10 cellular contexts compared by ENCODE assay signal in the genomic region with DNA sequence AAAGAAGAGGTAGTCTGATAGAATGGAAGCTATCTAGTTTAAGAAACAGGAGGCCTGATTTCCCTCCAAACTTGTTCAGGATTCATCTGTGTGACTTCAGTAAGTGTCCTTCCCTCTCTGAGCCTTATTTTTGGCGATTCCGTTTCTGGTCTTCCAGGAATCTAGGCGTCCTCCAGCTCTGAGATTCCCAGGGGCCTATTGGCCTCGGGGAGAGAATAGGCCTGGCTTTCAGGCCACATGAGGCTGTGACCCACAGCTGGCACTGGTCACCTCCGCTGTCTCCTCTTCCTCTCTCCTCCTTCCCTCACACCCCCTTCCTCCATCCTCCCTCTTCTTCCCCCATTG.
DNase-seq lines count a peak whose midpoint lies in the region; ATAC-seq and TF ChIP-seq lines count a peak whose summit lies in the region.
"Had no signal": no experiment of that assay in that cellular context is flagged by ENCODE, and none has a peak within 500 bp of the region (broad histone marks: within the 10 kb centered on the region; RNA-seq: fewer than 3 reads in every experiment).

No MANE protein-coding gene starts in this region.

- H3K4me1 Mint-ChIP-seq in activated naive CD4-positive, alpha-beta T cell treated with anti-CD3 and anti-CD28 coated beads, Interleukin-2, amount 50 U/mL, for 24 hours, result peaks cover 7% of the 10 kb centered on the region
- H3K4me1 Mint-ChIP-seq: activated CD8-positive, alpha-beta memory T cell treated with anti-CD3 and anti-CD28 coated beads, Interleukin-2, amount 10 ng/mL, durations not matched to agents 7 days and 5 days had no signal

- no peaks in the 10 kb centered on the region for H3K9me3 ChIP-seq in mucosa of rectum (ENCODE audit: control insufficient read depth in 2 of 2, low read length in 2 of 2)
- H3K9me3 ChIP-seq in thyroid gland, result no peaks in the 10 kb centered on the region

- H3K27me3 Mint-ChIP-seq in activated naive CD4-positive, alpha-beta T cell treated with anti-CD3 and anti-CD28 coated beads, Interleukin-2, amount 50 U/mL, for 24 hours, result peaks cover 53% of the 10 kb centered on the region

- no peak for DNase-seq in activated naive CD4-positive, alpha-beta T cell treated with Interleukin-2 at 50 U/mL for 16 hours
- DNase-seq in coronary artery (ENCODE audit: low spot score) (no peak), thyroid gland (no peak), AG08395 (ENCODE audit: low spot score) (no peak), SHP77 (lab: John Stamatoyannopoulos, UW) (no peak)
- DNase-seq: activated CD8-positive, alpha-beta memory T cell treated with anti-CD3 and anti-CD28 coated beads, Interleukin-2, amount 10 ng/mL, durations not matched to agents 7 days and 5 days had no signal

- no peak for TF ChIP-seq POLR2A in thyroid gland (IDR thresholded peaks at IDR 0.05)

- peak overlapping the region; percentile 73 for H3K4me3 Mint-ChIP-seq in activated naive CD4-positive, alpha-beta T cell treated with anti-CD3 and anti-CD28 coated beads, Interleukin-2, amount 50 U/mL, for 24 hours
- H3K4me3 Mint-ChIP-seq: activated CD8-positive, alpha-beta memory T cell treated with anti-CD3 and anti-CD28 coated beads, Interleukin-2, amount 10 ng/mL, durations not matched to agents 7 days and 5 days had no signal

- H3K4me1 ChIP-seq in mucosa of rectum (ENCODE audit: control insufficient read depth in 2 of 2, insufficient read depth in 2 of 2, low read length in 2 of 2), result peaks cover 6 to 38% of the 10 kb centered on the region in 2 donors
- peaks cover 0 to 12% of the 10 kb centered on the region in 2 donors for H3K4me1 ChIP-seq in thyroid gland

- no peak for ATAC-seq in HG03457 (IDR thresholded peaks at IDR 0.05; ENCODE audit: unreplicated experiment)
- ATAC-seq: activated CD8-positive, alpha-beta memory T cell treated with anti-CD3 and anti-CD28 coated beads, Interleukin-2, amount 10 ng/mL, durations not matched to agents 7 days and 5 days had no signal

- H3K27me3 ChIP-seq in mucosa of rectum (ENCODE audit: control insufficient read depth in 2 of 2, insufficient read depth in 2 of 2, low read length in 2 of 2) (no peaks in the 10 kb centered on the region), thyroid gland (no peaks in the 10 kb centered on the region)

- H3K27ac ChIP-seq in coronary artery (peak overlapping the region; percentile 68 to 79), mucosa of rectum (ENCODE audit: low read depth in 2 of 2, low read length in 2 of 2) (no peak overlapping the region), thyroid gland (peak overlapping the region in 2 of 3 donors; percentile 4 to 21)

- intact Hi-C loops in thyroid gland (cut with DNase I), result no loop called here

- TF ChIP-seq CTCF in coronary artery (IDR thresholded peaks at IDR 0.05), result no peak
- TF ChIP-seq CTCF in thyroid gland (IDR thresholded peaks at IDR 0.05), result no peak

- H3K9ac ChIP-seq in mucosa of rectum (ENCODE audit: low read depth in 1 of 2, low read length in 2 of 2), result peak overlapping the region in 1 of 2 donors; percentile 51

- peak overlapping the region; percentile 75 for H3K4me3 ChIP-seq in coronary artery
- H3K4me3 ChIP-seq in mucosa of rectum (ENCODE audit: low read length in 2 of 2), result peak overlapping the region; percentile 21 to 63
- H3K4me3 ChIP-seq in thyroid gland (replicated peaks in 1 of 3), result peak overlapping the region in 2 of 3 donors; percentile 24 to 62
- H3K4me3 ChIP-seq: K562 had no signal

- H3K36me3 Mint-ChIP-seq in activated naive CD4-positive, alpha-beta T cell treated with anti-CD3 and anti-CD28 coated beads, Interleukin-2, amount 50 U/mL, for 24 hours, result peaks cover 1% of the 10 kb centered on the region

- 64 to 70% methylated on average over 5 of the region's 5 CpGs for WGBS in thyroid gland, 2 donors

- no peak overlapping the region for H3K27ac Mint-ChIP-seq in activated naive CD4-positive, alpha-beta T cell treated with anti-CD3 and anti-CD28 coated beads, Interleukin-2, amount 50 U/mL, for 24 hours
- H3K27ac Mint-ChIP-seq: activated CD8-positive, alpha-beta memory T cell treated with anti-CD3 and anti-CD28 coated beads, Interleukin-2, amount 10 ng/mL, durations not matched to agents 7 days and 5 days had no signal

- no peaks in the 10 kb centered on the region for H3K36me3 ChIP-seq in mucosa of rectum (ENCODE audit: control insufficient read depth in 2 of 2, insufficient read depth in 2 of 2, low read length in 2 of 2)
- no peaks in the 10 kb centered on the region for H3K36me3 ChIP-seq in thyroid gland

- peaks cover 9% of the 10 kb centered on the region for H3K9me3 Mint-ChIP-seq in activated naive CD4-positive, alpha-beta T cell treated with anti-CD3 and anti-CD28 coated beads, Interleukin-2, amount 50 U/mL, for 24 hours

Comparison
In these comparisons a context has a peak if more than half of its experiments do, and no peak if none do; other contexts are left out.
1. H3K27ac ChIP-seq: peak in coronary artery (2 of 2) and thyroid gland (2 of 3); none in mucosa of rectum (0 of 2).
2. Peak in every context shown above with its lines, with median percentiles within 50 percentile points of each other: H3K4me3 ChIP-seq.